ENCODE assay signal across 9 cellular contexts in the genomic region with DNA sequence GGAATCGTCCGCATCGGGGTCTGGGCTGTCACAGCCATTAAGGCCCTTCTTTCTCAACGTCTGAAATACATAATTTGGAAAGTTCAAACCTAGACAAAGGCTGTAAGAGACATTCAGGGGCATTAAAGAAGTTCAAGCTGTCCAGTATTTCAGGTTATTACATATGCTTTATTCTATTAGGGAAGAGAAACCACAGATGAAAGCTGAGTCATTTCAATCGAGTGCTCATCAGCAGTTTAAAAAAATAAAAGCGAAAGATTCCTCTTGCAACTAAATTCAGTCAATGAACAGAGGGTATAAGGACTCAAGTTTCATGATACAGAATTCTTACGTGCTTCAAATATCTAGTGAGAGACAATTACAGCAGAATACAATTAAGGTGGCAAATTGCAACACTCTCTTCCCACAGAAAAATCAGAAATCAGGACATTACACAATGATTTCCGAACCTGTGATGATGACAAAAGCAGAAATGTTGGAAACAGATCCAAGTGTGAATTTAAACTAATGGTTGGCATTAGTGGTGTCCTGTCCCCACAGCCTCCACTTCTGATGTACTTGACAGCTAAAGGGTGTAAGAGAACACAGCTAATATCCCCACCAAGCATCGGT.
DNase-seq lines count a peak whose midpoint lies in the region; ATAC-seq, FAIRE-seq and TF ChIP-seq lines count a peak whose summit lies in the region.
"Had no signal": no experiment of that assay in that cellular context is flagged by ENCODE, and none has a peak within 500 bp of the region (broad histone marks: within the 10 kb centered on the region; RNA-seq: fewer than 3 reads in every experiment).

No MANE protein-coding gene starts in this region.

- ATAC-seq in GM18868 (IDR thresholded peaks at IDR 0.05; ENCODE audit: unreplicated experiment) (peak; percentile 79), HG03103 (IDR thresholded peaks at IDR 0.05; ENCODE audit: low read depth, unreplicated experiment) (peak; percentile 41), HG02981 (IDR thresholded peaks at IDR 0.05; ENCODE audit: unreplicated experiment) (no peak)

- no peak for FAIRE-seq in D721Med (lab: Jason Lieb, UNC)

- H3K4me3 ChIP-seq in cardiac fibroblast (replicated peaks in 1 of 2; ENCODE audit: low read depth in 2 of 2, low read length in 2 of 2) = no peak overlapping the region
- H3K4me3 ChIP-seq: ovary had no signal

- no peak for TF ChIP-seq CTCF in cardiac fibroblast (IDR thresholded peaks at IDR 0.05; ENCODE audit: low read depth, low read length)
- no peak for TF ChIP-seq CTCF in D721Med (IDR thresholded peaks at IDR 0.05; ENCODE audit: insufficient read depth, missing control alignments)

- DNase-seq in cardiac fibroblast (ENCODE audit: low read depth in 2 of 2) (peak; percentile 8 to 55), renal cortical epithelial cell (ENCODE audit: low read depth) (peak; percentile 15), NCI-H2029 treated with DMSO at 0.1 percent for 48 hours (lab: John Stamatoyannopoulos, UW) (no peak), NCI-H748 (lab: John Stamatoyannopoulos, UW; ENCODE audit: unreplicated experiment) (no peak), D721Med (ENCODE audit: insufficient read length, low spot score) (no peak)
- DNase-seq: ovary had no signal

Comparison
In these comparisons a context has a peak if more than half of its experiments do, and no peak if none do; other contexts are left out.
1. DNase-seq: peak in cardiac fibroblast (2 of 2) and renal cortical epithelial cell (single experiment); none in NCI-H2029 treated with DMSO at 0.1 percent for 48 hours (single experiment), NCI-H748 (single experiment) and D721Med (single experiment).